In the genomic region with DNA sequence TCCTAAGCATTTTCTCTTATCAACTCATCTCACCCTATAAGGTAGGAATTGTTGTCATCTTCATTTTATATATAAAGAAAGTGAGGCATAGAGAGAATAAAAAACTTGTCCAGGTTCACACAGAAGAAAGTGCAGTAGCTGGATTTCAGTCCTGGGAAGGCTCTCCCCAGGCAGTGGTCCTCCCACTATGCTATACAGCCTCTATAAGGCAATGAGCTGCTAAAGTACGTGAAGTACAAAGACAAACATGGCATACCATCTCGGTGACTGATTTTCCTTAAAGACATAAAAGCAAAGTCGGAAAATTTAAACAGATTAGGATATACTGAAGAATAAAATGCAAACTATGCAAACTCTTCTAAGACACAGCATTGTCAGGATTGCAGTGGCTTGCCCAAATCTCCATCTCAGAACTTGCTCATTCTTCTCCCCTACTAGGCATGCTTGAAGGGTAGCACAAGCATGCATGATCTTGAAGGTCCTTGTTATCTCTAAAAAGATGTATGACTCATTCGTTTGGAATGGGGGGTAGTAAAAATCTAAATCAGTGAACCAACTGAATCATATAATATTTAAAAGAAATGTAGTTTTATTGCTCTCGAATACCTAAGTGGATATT, we compare ENCODE assay signal across 17 cellular contexts.
A peak's percentile ranks its signal among the peaks of the same experiment; 100 is the strongest.
DNase-seq lines count a peak whose midpoint lies in the region; ATAC-seq, FAIRE-seq and TF ChIP-seq lines count a peak whose summit lies in the region.
"Had no signal": no experiment of that assay in that cellular context is flagged by ENCODE, and none has a peak within 500 bp of the region (broad histone marks: within the 10 kb centered on the region; RNA-seq: fewer than 3 reads in every experiment).

No MANE protein-coding gene starts in this region.

- peak; percentile 95 for ATAC-seq in IMR-90 (ENCODE audit: low read depth)

- H2BK5ac ChIP-seq in IMR-90 (ENCODE audit: low read depth, low read length, poor library complexity, severe bottlenecking) (peak overlapping the region; percentile 85), mesenchymal stem cell (ENCODE audit: low read depth, low read length, poor library complexity, severe bottlenecking) (no peak overlapping the region)

- no peak for FAIRE-seq in bronchial epithelial cell (lab: Jason Lieb, UNC)

- TF ChIP-seq CTCF in IMR-90 (conservative IDR thresholded peaks at IDR 0.05; ENCODE audit: low read depth, low read length): no peak
- TF ChIP-seq CTCF in bronchial epithelial cell (IDR thresholded peaks at IDR 0.05; ENCODE audit: insufficient read depth, low read length, severe bottlenecking): no peak

- peak overlapping the region; percentile 98 for H3K4ac ChIP-seq in IMR-90 (ENCODE audit: low read depth, low read length)
- H3K4ac ChIP-seq in mesenchymal stem cell (ENCODE audit: low read depth in 1 of 2, low read length in 2 of 2): no peak overlapping the region

- peak overlapping the region; percentile 99 for H2BK120ac ChIP-seq in IMR-90 (ENCODE audit: low read depth, low read length)
- H2BK120ac ChIP-seq in mesenchymal stem cell (ENCODE audit: low read depth, low read length): no peak overlapping the region

- H3K9ac ChIP-seq in IMR-90 (ENCODE audit: low read depth, low read length) (peak overlapping the region; percentile 43; the same call in 1 of the 2 replicates), mesenchymal stem cell (ENCODE audit: low read length) (no peak overlapping the region)
- H3K9ac ChIP-seq: BLaER1 treated with 17β-estradiol and CSF1 and Interleukin-3, amounts not matched to agents 10 nM and 100 nM had no signal

- in situ Hi-C loops in IMR-90 (cut with MboI; ENCODE audit: low sequenced_read_pairs): no loop called here

- no CpG with 5 or more reads among the region's 5 CpGs for WGBS in IMR-90 (ENCODE audit: extremely low coverage in 2 of 2, insufficient read length in 1 of 2), 2 experiments
- WGBS in mesenchymal stem cell: 53% methylated on average over 3 of the region's 5 CpGs

- H2BK20ac ChIP-seq in IMR-90 (ENCODE audit: low read depth, low read length): peak overlapping the region; percentile 99

- no peak for TF ChIP-seq RAD21 in IMR-90 (IDR thresholded peaks at IDR 0.05; ENCODE audit: low read length)

- H2AFZ ChIP-seq in IMR-90 (replicated peaks; ENCODE audit: low read length, poor library complexity) (no peak overlapping the region), mesenchymal stem cell (ENCODE audit: low read depth, low read length) (no peak overlapping the region)

- intact Hi-C loops in IMR-90 (cut with micrococcal nuclease): no loop called here

- no peak for TF ChIP-seq POLR2A in IMR-90 (IDR thresholded peaks at IDR 0.05; ENCODE audit: low read depth, low read length)

- H3K79me1 ChIP-seq in IMR-90 (ENCODE audit: low read depth in 1 of 2, low read length in 2 of 2) (no peaks in the 10 kb centered on the region), mesenchymal stem cell (replicated peaks; ENCODE audit: low read length, poor library complexity, severe bottlenecking) (no peaks in the 10 kb centered on the region)

- CTCF ChIA-PET in IMR-90 (lab: Yijun Ruan, JAX): interaction anchor here (0.9 kb wide), 1 partner anchor 9 kb away, joined by 3 read pairs; no protein-coding TSS in a partner anchor

- peak overlapping the region; percentile 87 to 96 for H4K8ac ChIP-seq in IMR-90 (ENCODE audit: low read depth in 2 of 2, low read length in 2 of 2)
- no peak overlapping the region for H4K8ac ChIP-seq in mesenchymal stem cell (ENCODE audit: low read length)

- H2BK12ac ChIP-seq in mesenchymal stem cell (ENCODE audit: low read length in 2 of 2): no peak overlapping the region

- H3K56ac ChIP-seq in IMR-90 (ENCODE audit: extremely low read depth, insufficient read depth, low read length): peak overlapping the region; percentile 94

- H3K27me3 ChIP-seq in IMR-90 (ENCODE audit: control insufficient read depth, insufficient read depth, low read length) (no peaks in the 10 kb centered on the region), bronchial epithelial cell (ENCODE audit: control insufficient read depth, insufficient read depth, low read length) (no peaks in the 10 kb centered on the region), mesenchymal stem cell (ENCODE audit: control insufficient read depth in 1 of 2, insufficient read depth in 1 of 2, low read length in 2 of 2) (peaks cover 25 to 57% of the 10 kb centered on the region in 2 experiments)
- H3K27me3 ChIP-seq: BLaER1 treated with 17β-estradiol and CSF1 and Interleukin-3, amounts not matched to agents 10 nM and 100 nM; transverse colon had no signal

- dilution Hi-C loops in IMR-90 (cut with HindIII; ENCODE audit: low sequenced_read_pairs, unreplicated experiment): no loop called here

- H3K14ac ChIP-seq in IMR-90 (replicated peaks; ENCODE audit: low read depth, low read length) (peak overlapping the region; percentile 94), mesenchymal stem cell (ENCODE audit: low read length in 2 of 2) (no peak overlapping the region)

- no peaks in the 10 kb centered on the region for H3K36me3 ChIP-seq in IMR-90 (ENCODE audit: control insufficient read depth, insufficient read depth, low read length)
- no peaks in the 10 kb centered on the region for H3K36me3 ChIP-seq in bronchial epithelial cell (ENCODE audit: control insufficient read depth, insufficient read depth, low read length)
- no peaks in the 10 kb centered on the region for H3K36me3 ChIP-seq in mesenchymal stem cell (ENCODE audit: control insufficient read depth in 1 of 2, insufficient read depth in 2 of 2, low read depth in 1 of 2, low read length in 2 of 2)
- H3K36me3 ChIP-seq: BLaER1 treated with 17β-estradiol and CSF1 and Interleukin-3, amounts not matched to agents 10 nM and 100 nM; prostate gland; transverse colon had no signal

- H3K4me3 ChIP-seq in IMR-90 (ENCODE audit: insufficient read depth, low read depth, low read length): no peak overlapping the region
- no peak overlapping the region for H3K4me3 ChIP-seq in bronchial epithelial cell (ENCODE audit: low read depth, low read length)
- H3K4me3 ChIP-seq in mesenchymal stem cell (ENCODE audit: insufficient read depth in 1 of 2, low read depth in 1 of 2, low read length in 2 of 2): no peak overlapping the region
- H3K4me3 ChIP-seq: BLaER1 treated with 17β-estradiol and CSF1 and Interleukin-3, amounts not matched to agents 10 nM and 100 nM; prostate gland; transverse colon had no signal

- no peak overlapping the region for H3K4me2 ChIP-seq in IMR-90 (ENCODE audit: low read depth, low read length)
- no peak overlapping the region for H3K4me2 ChIP-seq in mesenchymal stem cell (ENCODE audit: low read length, poor library complexity, severe bottlenecking)
- H3K4me2 ChIP-seq: BLaER1 treated with 17β-estradiol and CSF1 and Interleukin-3, amounts not matched to agents 10 nM and 100 nM had no signal

- H4K91ac ChIP-seq in IMR-90 (ENCODE audit: insufficient read depth, low read depth, low read length) (peak overlapping the region; percentile 98), mesenchymal stem cell (ENCODE audit: low read length) (no peak overlapping the region)

- POLR2A ChIA-PET in IMR-90 (lab: Charles Lee; ENCODE audit: unreplicated experiment): no interaction called here

- BruUV-seq in IMR-90 (replicated peaks; lab: Mats Ljungman, UMichigan): no TSS peak

- H3K27ac ChIP-seq in IMR-90 (ENCODE audit: insufficient read depth, low read length) (peak overlapping the region; percentile 84), mesenchymal stem cell (ENCODE audit: low read length, poor library complexity, severe bottlenecking) (no peak overlapping the region)
- H3K27ac ChIP-seq: BLaER1 treated with 17β-estradiol and CSF1 and Interleukin-3, amounts not matched to agents 10 nM and 100 nM; prostate gland had no signal

- H3K4me1 ChIP-seq in IMR-90 (ENCODE audit: control insufficient read depth, insufficient read depth, low read length) (peaks cover 11% of the 10 kb centered on the region), mesenchymal stem cell (ENCODE audit: control insufficient read depth, insufficient read depth, low read depth, low read length) (peaks cover 3% of the 10 kb centered on the region)
- H3K4me1 ChIP-seq: BLaER1 treated with 17β-estradiol and CSF1 and Interleukin-3, amounts not matched to agents 10 nM and 100 nM; prostate gland; transverse colon had no signal

- H3K9me1 ChIP-seq in IMR-90 (ENCODE audit: insufficient read depth, low read length): peaks cover 17% of the 10 kb centered on the region

- H3K18ac ChIP-seq in IMR-90 (ENCODE audit: low read depth, low read length): peak overlapping the region; percentile 72
- no peak overlapping the region for H3K18ac ChIP-seq in mesenchymal stem cell (ENCODE audit: low read depth in 1 of 2, low read length in 2 of 2)

- H2AK5ac ChIP-seq in IMR-90 (ENCODE audit: low read depth, low read length) (peak overlapping the region; percentile 92), mesenchymal stem cell (ENCODE audit: low read length, severe bottlenecking) (no peak overlapping the region)

- peak overlapping the region; percentile 55 for H2AK9ac ChIP-seq in IMR-90 (replicated peaks; ENCODE audit: low read depth, low read length, poor library complexity)

- peak; percentile 28 for DNase-seq in AG08396 (ENCODE audit: low spot score)
- DNase-seq in IMR-90: peak; percentile 87
- DNase-seq in bronchial epithelial cell (ENCODE audit: low read depth): peak; percentile 76
- DNase-seq in mesenchymal stem cell: peak; percentile 42
- DNase-seq in stimulated activated CD4-positive, alpha-beta T cell treated with anti-CD3 and anti-CD28 coated beads, Interleukin-15, amount 100 ng/mL, for 24 hours: no peak
- no peak for DNase-seq in NCI-H2107 (lab: John Stamatoyannopoulos, UW)
- no peak for DNase-seq in activated effector memory CD4-positive, alpha-beta T cell treated with Interleukin-2 at 50 U/mL for 16 hours
- no peak for DNase-seq in foreskin melanocyte
- DNase-seq: activated naive CD8-positive, alpha-beta T cell treated with anti-CD3 and anti-CD28 coated beads, Interleukin-2, amount 50 U/mL, for 24 hours; activated T-cell treated with anti-CD3 and anti-CD28 coated beads, Interleukin-2, amount 50 U/mL, for 1 hour; KBM-7; NCI-H146; stimulated activated CD8-positive, alpha-beta memory T cell treated with anti-CD3 and anti-CD28 coated beads, Interleukin-4, amount 100 ng/mL, for 48 hours; T-helper 1 cell; transverse colon had no signal

- peak overlapping the region; percentile 92 for H3K23ac ChIP-seq in IMR-90 (ENCODE audit: low read depth, low read length)
- H3K23ac ChIP-seq in mesenchymal stem cell (ENCODE audit: low read length in 2 of 2): no peak overlapping the region

- H2BK15ac ChIP-seq in IMR-90 (ENCODE audit: low read depth, low read length) (peak overlapping the region; percentile 78), mesenchymal stem cell (ENCODE audit: low read depth, poor library complexity, severe bottlenecking) (no peak overlapping the region)

- H3K9me3 ChIP-seq in IMR-90 (ENCODE audit: control insufficient read depth, insufficient read depth, low read length) (no peaks in the 10 kb centered on the region), mesenchymal stem cell (ENCODE audit: control insufficient read depth, low read length) (no peaks in the 10 kb centered on the region)
- H3K9me3 ChIP-seq: prostate gland, transverse colon had no signal

- H4K5ac ChIP-seq in IMR-90 (ENCODE audit: low read depth, low read length): peak overlapping the region; percentile 83

- H4K20me1 ChIP-seq in IMR-90 (ENCODE audit: insufficient read depth, low read length): no peaks in the 10 kb centered on the region
- H4K20me1 ChIP-seq: BLaER1 treated with 17β-estradiol and CSF1 and Interleukin-3, amounts not matched to agents 10 nM and 100 nM had no signal

Comparison
In these comparisons a context has a peak if more than half of its experiments do, and no peak if none do; other contexts are left out.
1. DNase-seq: peak in AG08396 (single experiment), IMR-90 (single experiment), bronchial epithelial cell (single experiment) and mesenchymal stem cell (single experiment); none in stimulated activated CD4-positive, alpha-beta T cell treated with anti-CD3 and anti-CD28 coated beads, Interleukin-15, amount 100 ng/mL, for 24 hours (single experiment), NCI-H2107 (single experiment), activated effector memory CD4-positive, alpha-beta T cell treated with Interleukin-2 at 50 U/mL for 16 hours (single experiment) and foreskin melanocyte (single experiment).